ENCODE assay signal across 9 cellular contexts in the genomic region with DNA sequence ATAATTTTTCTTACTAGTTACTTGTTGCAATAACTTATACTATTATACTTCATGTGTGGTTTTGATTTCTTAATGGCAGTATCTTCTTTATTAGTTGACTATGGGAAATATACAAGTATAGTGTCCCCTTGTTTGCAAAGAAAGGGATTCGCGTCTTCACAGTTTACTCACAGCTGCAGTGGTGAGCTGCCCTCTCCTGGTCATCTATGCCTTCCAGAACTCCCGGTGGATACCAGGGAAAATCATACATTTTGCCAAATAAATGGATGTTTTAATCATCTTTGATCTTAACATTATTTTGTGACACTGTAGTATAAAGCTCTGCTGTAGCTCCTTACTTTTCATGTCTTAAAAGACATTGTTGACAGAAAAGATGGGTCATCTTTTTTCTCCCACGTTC.
DNase-seq lines count a peak whose midpoint lies in the region; ATAC-seq and TF ChIP-seq lines count a peak whose summit lies in the region.
"Had no signal": no experiment of that assay in that cellular context is flagged by ENCODE, and none has a peak within 500 bp of the region (broad histone marks: within the 10 kb centered on the region; RNA-seq: fewer than 3 reads in every experiment).

No MANE protein-coding gene starts in this region.

- no peaks in the 10 kb centered on the region; a peak in 2 of 4 replicates for H3K79me1 ChIP-seq in IMR-90 (ENCODE audit: low read depth in 1 of 2, low read length in 2 of 2)

- H3K27me3 ChIP-seq in CD4-positive, alpha-beta T cell (ENCODE audit: control insufficient read depth, insufficient read depth, low read length), result no peaks in the 10 kb centered on the region
- H3K27me3 ChIP-seq in IMR-90 (ENCODE audit: control insufficient read depth, insufficient read depth, low read length), result no peaks in the 10 kb centered on the region
- no peaks in the 10 kb centered on the region for H3K27me3 ChIP-seq in body of pancreas

- no peak overlapping the region for H3K18ac ChIP-seq in IMR-90 (ENCODE audit: low read depth, low read length)

- no peaks in the 10 kb centered on the region; the same call in 1 of the 2 replicates for H4K20me1 ChIP-seq in IMR-90 (ENCODE audit: insufficient read depth, low read length)

- no peak overlapping the region for H3K4me2 ChIP-seq in IMR-90 (ENCODE audit: low read depth, low read length)

- no peaks in the 10 kb centered on the region for H3K4me1 Mint-ChIP-seq in CD4-positive, alpha-beta T cell (ENCODE audit: low read depth)

- TF ChIP-seq CTCF in CD4-positive, alpha-beta T cell (IDR thresholded peaks at IDR 0.05), result peak; percentile 13
- TF ChIP-seq CTCF in IMR-90 (conservative IDR thresholded peaks at IDR 0.05; ENCODE audit: low read depth, low read length) (peak; percentile 57), body of pancreas (IDR thresholded peaks at IDR 0.05) (peak in 4 of 7 experiments; percentile 11 to 34 (median 26))

- no peak overlapping the region for H2AK5ac ChIP-seq in IMR-90 (ENCODE audit: low read depth, low read length)

- in situ Hi-C loops in IMR-90 (cut with MboI; ENCODE audit: low sequenced_read_pairs), result loop anchor here (25.0 kb wide), 1 partner anchor 400 kb away; no protein-coding TSS in a partner anchor

- H4K5ac ChIP-seq in IMR-90 (ENCODE audit: low read depth, low read length), result no peak overlapping the region

- no peak overlapping the region for H3K27ac ChIP-seq in CD4-positive, alpha-beta T cell (ENCODE audit: low read depth, low read length)
- H3K27ac ChIP-seq in IMR-90 (ENCODE audit: insufficient read depth, low read length) (no peak overlapping the region), body of pancreas (no peak overlapping the region)

- H3K9me3 Mint-ChIP-seq in CD4-positive, alpha-beta T cell, result no peaks in the 10 kb centered on the region

- H2BK15ac ChIP-seq in IMR-90 (ENCODE audit: low read depth, low read length), result no peak overlapping the region

- no peak overlapping the region for H2AFZ ChIP-seq in IMR-90 (replicated peaks; ENCODE audit: low read length, poor library complexity)

- CTCF ChIA-PET in CD4-positive, alpha-beta T cell (lab: Charles Lee), result interaction anchor here (0.5 to 1.0 kb wide), 2 partner anchors 140 to 267 kb away, joined by 3 read pairs; no protein-coding TSS in a partner anchor
- CTCF ChIA-PET in IMR-90 (lab: Yijun Ruan, JAX), result interaction anchor here (0.6 to 1.0 kb wide), 3 partner anchors 14 to 266 kb away, joined by 3 read pairs; no protein-coding TSS in a partner anchor

- no peak overlapping the region for H2AK9ac ChIP-seq in IMR-90 (replicated peaks; ENCODE audit: low read depth, low read length, poor library complexity)

- dilution Hi-C loops in IMR-90 (cut with HindIII; ENCODE audit: low sequenced_read_pairs, unreplicated experiment), result no loop called here

- no peak overlapping the region for H4K8ac ChIP-seq in IMR-90 (ENCODE audit: low read depth in 2 of 2, low read length in 2 of 2)

- H3K36me3 Mint-ChIP-seq in CD4-positive, alpha-beta T cell (ENCODE audit: low read depth), result peaks cover 7% of the 10 kb centered on the region

- H3K9ac ChIP-seq in IMR-90 (ENCODE audit: low read depth, low read length), result no peak overlapping the region

- no peaks in the 10 kb centered on the region for H3K9me1 ChIP-seq in IMR-90 (ENCODE audit: insufficient read depth, low read length)

- POLR2A ChIA-PET in CD4-positive, alpha-beta T cell (lab: Charles Lee), result no interaction called here
- POLR2A ChIA-PET in IMR-90 (lab: Charles Lee; ENCODE audit: unreplicated experiment), result no interaction called here

- TF ChIP-seq POLR2A in IMR-90 (IDR thresholded peaks at IDR 0.05; ENCODE audit: low read depth, low read length), result no peak
- no peak for TF ChIP-seq POLR2A in body of pancreas (IDR thresholded peaks at IDR 0.05)

- no peak overlapping the region for H2BK120ac ChIP-seq in IMR-90 (ENCODE audit: low read depth, low read length)

- WGBS in IMR-90 (ENCODE audit: extremely low coverage in 2 of 2, insufficient read length in 1 of 2), 2 experiments, result no CpG with 5 or more reads among the region's 4 CpGs
- WGBS in body of pancreas, 2 donors, result 63 to 67% methylated on average over 4 of the region's 4 CpGs

- no peak overlapping the region for H3K23ac ChIP-seq in IMR-90 (ENCODE audit: low read depth, low read length)

- H3K9me3 ChIP-seq in CD4-positive, alpha-beta T cell (ENCODE audit: control insufficient read depth, low read length), result no peaks in the 10 kb centered on the region
- no peaks in the 10 kb centered on the region for H3K9me3 ChIP-seq in IMR-90 (ENCODE audit: control insufficient read depth, insufficient read depth, low read length)
- H3K9me3 ChIP-seq in body of pancreas, result no peaks in the 10 kb centered on the region

- no peak overlapping the region for H3K4me3 Mint-ChIP-seq in CD4-positive, alpha-beta T cell

- H3K27ac Mint-ChIP-seq in CD4-positive, alpha-beta T cell, result no peak overlapping the region

- no peak overlapping the region for H3K4ac ChIP-seq in IMR-90 (ENCODE audit: low read depth, low read length)

- no peak overlapping the region for H3K56ac ChIP-seq in IMR-90 (ENCODE audit: extremely low read depth, insufficient read depth, low read length)

- no peak overlapping the region for H2BK20ac ChIP-seq in IMR-90 (ENCODE audit: low read depth, low read length)

- no peak overlapping the region for H3K14ac ChIP-seq in IMR-90 (replicated peaks; ENCODE audit: low read depth, low read length)

- no peaks in the 10 kb centered on the region for H3K27me3 Mint-ChIP-seq in CD4-positive, alpha-beta T cell

- no peak overlapping the region for H3K4me3 ChIP-seq in IMR-90 (ENCODE audit: insufficient read depth, low read depth, low read length)
- H3K4me3 ChIP-seq in body of pancreas, result no peak overlapping the region

- no TSS peak for BruUV-seq in IMR-90 (replicated peaks; lab: Mats Ljungman, UMichigan)

- H4K91ac ChIP-seq in IMR-90 (ENCODE audit: insufficient read depth, low read depth, low read length), result no peak overlapping the region

- intact Hi-C loops in CD4-positive, alpha-beta T cell (cut with DNase I, micrococcal nuclease), result loop anchor here in 1 of 2 experiments (5.0 kb wide), 1 partner anchor 265 kb away; no protein-coding TSS in a partner anchor
- intact Hi-C loops in IMR-90 (cut with micrococcal nuclease), result no loop called here
- intact Hi-C loops in body of pancreas (cut with DNase I), result no loop called here

- DNase-seq in CD4-positive, alpha-beta T cell, result no peak
- DNase-seq in IMR-90 (peak; percentile 49), body of pancreas (peak in 2 of 4 donors; percentile 5 to 18), medulla oblongata (ENCODE audit: extremely low spot score) (peak; percentile 49), NCI-H128 (lab: John Stamatoyannopoulos, UW; ENCODE audit: unreplicated experiment) (no peak), NCI-H1694 (lab: John Stamatoyannopoulos, UW) (no peak), dedifferentiated amniotic fluid mesenchymal stem cell (ENCODE audit: extremely low spot score) (no peak)
- DNase-seq: NCI-H1694 treated with DMSO at 0.1 percent for 48 hours had no signal

- peak; percentile 75 for TF ChIP-seq RAD21 in IMR-90 (IDR thresholded peaks at IDR 0.05; ENCODE audit: low read length)

- H3K4me1 ChIP-seq in IMR-90 (ENCODE audit: control insufficient read depth, insufficient read depth, low read length), result no peaks in the 10 kb centered on the region
- no peaks in the 10 kb centered on the region for H3K4me1 ChIP-seq in body of pancreas

- H3K36me3 ChIP-seq in IMR-90 (ENCODE audit: control insufficient read depth, insufficient read depth, low read length) (no peaks in the 10 kb centered on the region), body of pancreas (replicated peaks in 1 of 2; ENCODE audit: insufficient read depth in 1 of 2, low read depth in 2 of 2) (peaks cover 0 to 2% of the 10 kb centered on the region in 2 donors)

- H2BK5ac ChIP-seq in IMR-90 (ENCODE audit: low read depth, low read length, poor library complexity, severe bottlenecking), result no peak overlapping the region

- no peak for ATAC-seq in CD4-positive, alpha-beta T cell (ENCODE audit: poor library complexity)
- ATAC-seq in IMR-90 (ENCODE audit: low read depth), result 0 out of 2 replicates have a peak, but pooled peaks have one; percentile 44
- ATAC-seq in body of pancreas, result no peak
- ATAC-seq in HG02763 (IDR thresholded peaks at IDR 0.05; ENCODE audit: unreplicated experiment), result no peak

TF ChIP-seq in IMR-90, 13 proteins besides CTCF, POLR2A, EP300 and RAD21:
- TF ChIP-seq MAFK (IDR thresholded peaks at IDR 0.05; ENCODE audit: low read depth, low read length) (no peak), SMC3 (IDR thresholded peaks at IDR 0.05; ENCODE audit: low read depth, low read length) (peak; percentile 66), FOS (IDR thresholded peaks at IDR 0.05; ENCODE audit: low read depth, low read length) (no peak), NFE2L2 (IDR thresholded peaks at IDR 0.05; ENCODE audit: low read depth, low read length) (no peak)
- TF ChIP-seq, protein P1, sequence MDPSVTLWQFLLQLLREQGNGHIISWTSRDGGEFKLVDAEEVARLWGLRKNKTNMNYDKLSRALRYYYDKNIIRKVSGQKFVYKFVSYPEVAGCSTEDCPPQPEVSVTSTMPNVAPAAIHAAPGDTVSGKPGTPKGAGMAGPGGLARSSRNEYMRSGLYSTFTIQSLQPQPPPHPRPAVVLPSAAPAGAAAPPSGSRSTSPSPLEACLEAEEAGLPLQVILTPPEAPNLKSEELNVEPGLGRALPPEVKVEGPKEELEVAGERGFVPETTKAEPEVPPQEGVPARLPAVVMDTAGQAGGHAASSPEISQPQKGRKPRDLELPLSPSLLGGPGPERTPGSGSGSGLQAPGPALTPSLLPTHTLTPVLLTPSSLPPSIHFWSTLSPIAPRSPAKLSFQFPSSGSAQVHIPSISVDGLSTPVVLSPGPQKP (IDR thresholded peaks at IDR 0.05; ENCODE audit: borderline replicate concordance, low read depth, low read length), result no peak

Comparison
In these comparisons a context has a peak if more than half of its experiments do, and no peak if none do; other contexts are left out.
1. DNase-seq: peak in IMR-90 (single experiment) and medulla oblongata (single experiment); none in CD4-positive, alpha-beta T cell (0 of 10), NCI-H128 (single experiment), NCI-H1694 (single experiment) and dedifferentiated amniotic fluid mesenchymal stem cell (single experiment).
2. Peak in every context shown above with its lines, with median percentiles within 50 percentile points of each other: CTCF ChIP-seq.